In genomic region chr6:53359843-53360834, GRCh38 we compare ENCODE assay signal across 2 cellular contexts.
TF ChIP-seq lines count a peak whose summit lies in the region.

No MANE protein-coding gene starts in this region.

TF ChIP-seq in H1, 55 proteins besides CTCF, POLR2A, EP300 and RAD21:
- TF ChIP-seq ATF2 (IDR thresholded peaks at IDR 0.05; ENCODE audit: low read length) (no peak), HDAC6 (IDR thresholded peaks at IDR 0.05; ENCODE audit: low read depth, low read length) (no peak), GABPA (IDR thresholded peaks at IDR 0.05; ENCODE audit: borderline replicate concordance, insufficient read depth, low read length) (no peak)

TF ChIP-seq in neural cell, 6 proteins besides CTCF, POLR2A, EP300 and RAD21 (continued from another document):
- TF ChIP-seq REST (IDR thresholded peaks at IDR 0.05; ENCODE audit: borderline replicate concordance) (no peak), TAF1 (IDR thresholded peaks at IDR 0.05; ENCODE audit: low read depth) (no peak), SMC3 (conservative IDR thresholded peaks at IDR 0.05; ENCODE audit: poor library complexity) (no peak), POLR2AphosphoS5 (IDR thresholded peaks at IDR 0.05) (no peak), EZH2 (IDR thresholded peaks at IDR 0.05; ENCODE audit: borderline replicate concordance, insufficient read depth, low read length, poor library complexity, severe bottlenecking) (no peak)
